7 cellular contexts compared by ENCODE assay signal in the genomic region with DNA sequence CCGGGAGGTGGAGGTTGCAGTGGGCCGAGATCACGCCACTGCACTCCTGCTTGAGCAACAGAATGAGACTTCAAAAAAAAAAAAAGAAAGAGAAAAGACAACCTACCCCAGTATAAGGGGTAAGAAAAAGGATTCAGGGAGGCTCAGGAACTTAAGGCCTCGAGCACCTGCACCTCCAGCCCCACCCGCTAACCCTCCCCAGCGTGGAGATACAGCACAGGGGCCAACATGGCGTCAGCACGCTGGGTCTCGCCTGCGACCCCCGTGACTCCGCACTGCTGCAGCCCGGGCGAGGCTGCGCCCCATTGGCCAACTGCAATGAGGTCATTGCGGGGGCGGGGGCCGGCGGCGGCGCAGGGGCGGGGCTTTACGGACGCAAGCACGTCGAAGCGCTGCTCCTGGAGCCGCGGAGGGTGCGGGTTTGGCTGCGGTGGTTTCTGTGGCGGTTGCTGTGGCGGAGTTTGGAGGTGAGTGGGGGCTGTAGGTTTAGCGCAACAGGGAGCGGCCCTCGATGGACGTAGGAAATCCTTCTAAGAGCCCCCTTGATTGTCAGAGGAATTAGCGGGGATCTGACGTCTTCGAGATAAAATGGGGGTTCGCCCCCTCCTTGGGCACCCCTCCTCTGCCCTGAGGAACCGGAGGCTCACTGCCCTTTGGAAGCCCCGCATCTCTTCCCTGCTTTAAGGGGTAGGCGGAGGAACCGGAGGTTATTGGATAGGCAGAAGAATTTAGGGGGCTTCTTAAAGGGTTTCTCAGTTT. TPM values are rescaled to one million over a fixed set of nuclear protein-coding genes. Genes with fewer than 3 reads are reported as not detected.
DNase-seq lines count a peak whose midpoint lies in the region; ATAC-seq, FAIRE-seq and TF ChIP-seq lines count a peak whose summit lies in the region.

ATP6V0A1 (plus strand) TSS at position 382 of the 759 bp plus-strand sequence. CDS start 2,017 bp downstream, outside the sequence.

- DNase-seq in GM18507 (ENCODE audit: extremely low spot score, insufficient read length, low read depth) (peak; percentile 86), NCI-H2196 treated with DMSO at 0.1 percent for 48 hours (lab: John Stamatoyannopoulos, UW; ENCODE audit: unreplicated experiment) (peak; percentile 55), inferior parietal cortex (ENCODE audit: extremely low spot score) (peak; percentile 85), spleen (peak; percentile 98)
- peak; percentile 75 to 90 (median 81) for DNase-seq in activated CD4-positive, CD25-positive, alpha-beta regulatory T cell (lab: John Stamatoyannopoulos, UW)
- peak; percentile 78 for DNase-seq in central memory CD4-positive, alpha-beta T cell

- peak in 1 of 11 experiments; percentile 7 for TF ChIP-seq CTCF in spleen (IDR thresholded peaks at IDR 0.05 in 8 of 11, conservative IDR thresholded peaks at IDR 0.05 in 3 of 11)

- peak; percentile 30 for ATAC-seq in HG03060 (IDR thresholded peaks at IDR 0.05; ENCODE audit: low read depth, unreplicated experiment)

- peaks cover 0 to 30% (median 19%) of the 10 kb centered on the region in 6 donors for H3K36me3 ChIP-seq in spleen

- no peaks in the 10 kb centered on the region for H3K27me3 ChIP-seq in spleen (replicated peaks in 1 of 7)

- TF ChIP-seq POLR2A in spleen (IDR thresholded peaks at IDR 0.05) = peak in 1 of 3 donors; percentile 9

- peak within 1 kb of the TSS; percentile 74 to 96 (median 92) for H3K27ac ChIP-seq in spleen

- WGBS in spleen, 5 donors = 1 to 2% (median 1%) methylated on average over 38 to 45 of the region's 45 CpGs

- H3K9me3 ChIP-seq in spleen = no peaks in the 10 kb centered on the region

- H3K4me1 ChIP-seq in spleen = peaks cover 36 to 99% (median 70%) of the 10 kb centered on the region in 6 donors

- H3K4me3 ChIP-seq in spleen = peak within 1 kb of the TSS; percentile 39 to 76 (median 56)

- FAIRE-seq in GM18507 (lab: Jason Lieb, UNC) = peak; percentile 84

- intact Hi-C loops in spleen (cut with DNase I; ENCODE audit: low total_unique reads) = no loop called here

RNA-seq across cellular contexts. Expression of gene ATP6V0A1, which starts in this region (rescaled TPM):
- 100 to 1,000 TPM in 5 of 7 donors, 10 to 100 TPM in 2; 87.4 to 140 (median 126) TPM for total RNA-seq in spleen
- polyA plus RNA-seq in spleen = 10 to 100 TPM; 23.0 to 74.0 (median 50.7) TPM

Comparison
In these comparisons a context has a peak if more than half of its experiments do, and no peak if none do; other contexts are left out.
1. Peak in every context shown above with its lines: DNase-seq, ATAC-seq, H3K4me3 ChIP-seq and H3K27ac ChIP-seq.